In genomic region chr7:26399309-26399610, GRCh38 we compare ENCODE assay signal across 8 cellular contexts.
DNase-seq lines count a peak whose midpoint lies in the region; ATAC-seq and TF ChIP-seq lines count a peak whose summit lies in the region.

No MANE protein-coding gene starts in this region.

- no peak for ATAC-seq in activated naive CD8-positive, alpha-beta T cell treated with anti-CD3 and anti-CD28 coated beads, Interleukin-2, amount 50 U/mL, for 24 hours
- ATAC-seq in GM19452 (IDR thresholded peaks at IDR 0.05; ENCODE audit: unreplicated experiment) (no peak), GM21529 (IDR thresholded peaks at IDR 0.05; ENCODE audit: unreplicated experiment) (no peak)

- peak overlapping the region; percentile 87 for H3K4me3 Mint-ChIP-seq in activated naive CD8-positive, alpha-beta T cell treated with anti-CD3 and anti-CD28 coated beads, Interleukin-2, amount 50 U/mL, for 24 hours

- no peaks in the 10 kb centered on the region for H3K36me3 Mint-ChIP-seq in activated naive CD8-positive, alpha-beta T cell treated with anti-CD3 and anti-CD28 coated beads, Interleukin-2, amount 50 U/mL, for 24 hours (ENCODE audit: low read depth)

- H3K27me3 Mint-ChIP-seq in activated naive CD8-positive, alpha-beta T cell treated with anti-CD3 and anti-CD28 coated beads, Interleukin-2, amount 50 U/mL, for 24 hours: peaks cover 35% of the 10 kb centered on the region

- peak overlapping the region; percentile 53 for H3K4me3 ChIP-seq in HL-60 (replicated peaks; ENCODE audit: insufficient read depth, low read length)
- H3K4me3 ChIP-seq in iPS-11a (ENCODE audit: low read depth, low read length): peak overlapping the region; percentile 69
- peak overlapping the region; percentile 61 for H3K4me3 ChIP-seq in skeletal muscle cell (ENCODE audit: low read depth, low read length)

- H3K4me1 Mint-ChIP-seq in activated naive CD8-positive, alpha-beta T cell treated with anti-CD3 and anti-CD28 coated beads, Interleukin-2, amount 50 U/mL, for 24 hours: peaks cover 16% of the 10 kb centered on the region

- TF ChIP-seq CTCF in 22Rv1 (IDR thresholded peaks at IDR 0.05) (0 out of 2 replicates have a peak, but pooled peaks have one; percentile 21), HL-60 (IDR thresholded peaks at IDR 0.05; ENCODE audit: insufficient read depth, low read length) (no peak)

- H3K27me3 ChIP-seq in HL-60 (ENCODE audit: insufficient read depth, poor library complexity, severe bottlenecking): no peaks in the 10 kb centered on the region

- H3K27ac Mint-ChIP-seq in activated naive CD8-positive, alpha-beta T cell treated with anti-CD3 and anti-CD28 coated beads, Interleukin-2, amount 50 U/mL, for 24 hours: peak overlapping the region; percentile 77

- no peaks in the 10 kb centered on the region for H3K9me3 Mint-ChIP-seq in activated naive CD8-positive, alpha-beta T cell treated with anti-CD3 and anti-CD28 coated beads, Interleukin-2, amount 50 U/mL, for 24 hours

- H3K27ac ChIP-seq in 22Rv1 (no peak overlapping the region), HL-60 (replicated peaks) (peak overlapping the region; percentile 82)

- no peak for DNase-seq in HL-60 (ENCODE audit: low read depth in 1 of 2, low spot score in 1 of 2)
- peak; percentile 5 for DNase-seq in activated naive CD8-positive, alpha-beta T cell treated with anti-CD3 and anti-CD28 coated beads, Interleukin-2, amount 50 U/mL, for 24 hours
- DNase-seq in skeletal muscle cell (ENCODE audit: low read depth): no peak
- DNase-seq in H4 (ENCODE audit: low spot score): no peak
